19 cellular contexts compared by ENCODE assay signal in the genomic region with DNA sequence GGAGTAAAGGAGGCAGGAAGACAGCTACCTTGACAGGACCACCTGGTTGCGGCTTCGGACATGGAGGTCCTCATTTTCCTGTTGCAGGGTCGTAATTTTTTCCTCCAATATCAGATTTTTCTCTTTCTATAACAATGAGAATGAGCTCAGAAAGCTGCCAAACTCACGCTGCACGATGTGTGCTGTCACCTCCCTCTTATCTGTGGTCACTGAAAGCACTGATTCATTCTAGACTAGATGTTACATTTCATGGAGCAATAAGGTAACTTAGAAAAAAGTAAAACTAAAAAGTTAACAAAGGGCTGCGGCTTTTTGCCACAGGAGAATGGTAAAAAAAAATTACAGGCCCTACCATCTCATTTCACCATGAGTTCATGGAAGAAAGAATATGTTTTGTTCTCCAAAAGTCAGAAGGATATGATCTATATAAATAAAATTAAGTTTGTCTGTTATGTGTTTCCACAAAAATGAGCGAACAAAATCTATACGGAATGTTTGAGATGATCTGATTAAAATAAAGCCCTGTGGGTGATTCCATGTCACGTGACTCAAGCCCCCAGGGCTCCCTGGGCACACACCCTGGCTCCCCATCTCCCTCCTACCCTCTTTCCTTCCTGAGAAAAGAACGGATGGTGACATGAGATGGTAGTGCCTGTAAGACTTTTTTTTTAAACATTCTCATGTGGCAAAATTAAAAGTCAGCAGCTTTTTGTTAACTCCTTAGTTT. TPM values are rescaled to one million over a fixed set of nuclear protein-coding genes. Genes with fewer than 3 reads are reported as not detected.
DNase-seq lines count a peak whose midpoint lies in the region; ATAC-seq and TF ChIP-seq lines count a peak whose summit lies in the region.
"Had no signal": no experiment of that assay in that cellular context is flagged by ENCODE, and none has a peak within 500 bp of the region (broad histone marks: within the 10 kb centered on the region; RNA-seq: fewer than 3 reads in every experiment).

No MANE protein-coding gene starts in this region.

- peaks cover 16% of the 10 kb centered on the region for H3K4me1 ChIP-seq in PC-3 (ENCODE audit: insufficient read depth, low read length)
- H3K4me1 ChIP-seq: Caco-2 had no signal

- no peaks in the 10 kb centered on the region for H3K27me3 Mint-ChIP-seq in activated CD8-positive, alpha-beta T cell treated with anti-CD3 and anti-CD28 coated beads for 36 hours
- no peaks in the 10 kb centered on the region for H3K27me3 Mint-ChIP-seq in activated CD8-positive, alpha-beta T cell treated with anti-CD3 and anti-CD28 coated beads, Interleukin-2, amount 10 ng/mL, durations not matched to agents 7 days and 5 days (ENCODE audit: low read depth)
- H3K27me3 Mint-ChIP-seq: IgD-negative memory B cell had no signal

- no peaks in the 10 kb centered on the region for H3F3A ChIP-seq in PC-3 (ENCODE audit: low read length, unreplicated experiment)

- POLR2A ChIA-PET in activated CD8-positive, alpha-beta T cell treated with anti-CD3 and anti-CD28 coated beads for 36 hours (lab: Charles Lee): interaction anchor here (1.0 to 1.3 kb wide), 3 partner anchors 13 to 28 kb away, joined by 3 to 4 read pairs (median 4); no protein-coding TSS in a partner anchor
- POLR2A ChIA-PET in activated CD8-positive, alpha-beta T cell treated with anti-CD3 and anti-CD28 coated beads, Interleukin-2, amount 10 ng/mL, durations not matched to agents 7 days and 5 days (lab: Charles Lee): no interaction called here
- POLR2A ChIA-PET in PC-3 (lab: Charles Lee; ENCODE audit: unreplicated experiment): interaction anchor here (0.6 kb wide), 1 partner anchor 68 kb away, joined by 4 read pairs; no protein-coding TSS in a partner anchor

- H3K79me2 ChIP-seq in PC-3 (ENCODE audit: low read length): no peaks in the 10 kb centered on the region

- H3K4me3 Mint-ChIP-seq in activated CD8-positive, alpha-beta T cell treated with anti-CD3 and anti-CD28 coated beads for 36 hours: no peak overlapping the region
- H3K4me3 Mint-ChIP-seq in activated CD8-positive, alpha-beta T cell treated with anti-CD3 and anti-CD28 coated beads, Interleukin-2, amount 10 ng/mL, durations not matched to agents 7 days and 5 days: no peak overlapping the region
- H3K4me3 Mint-ChIP-seq in stimulated activated effector memory CD8-positive, alpha-beta T cell treated with anti-CD3 and anti-CD28 coated beads, Interleukin-12 subunit alpha, Interleukin-12 subunit beta, amount 100 ng/mL, for 72 hours: no peak overlapping the region
- H3K4me3 Mint-ChIP-seq: IgD-negative memory B cell had no signal

- H3K27ac Mint-ChIP-seq in activated CD8-positive, alpha-beta T cell treated with anti-CD3 and anti-CD28 coated beads for 36 hours: peak overlapping the region; percentile 18
- no peak overlapping the region for H3K27ac Mint-ChIP-seq in activated CD8-positive, alpha-beta T cell treated with anti-CD3 and anti-CD28 coated beads, Interleukin-2, amount 10 ng/mL, durations not matched to agents 7 days and 5 days
- peak overlapping the region; percentile 67 for H3K27ac Mint-ChIP-seq in stimulated activated effector memory CD8-positive, alpha-beta T cell treated with anti-CD3 and anti-CD28 coated beads, Interleukin-12 subunit alpha, Interleukin-12 subunit beta, amount 100 ng/mL, for 72 hours

- H4K20me1 ChIP-seq in PC-3 (ENCODE audit: low read length): no peaks in the 10 kb centered on the region

- DNase-seq in activated CD8-positive, alpha-beta T cell treated with anti-CD3 and anti-CD28 coated beads for 36 hours: no peak
- DNase-seq in activated CD8-positive, alpha-beta T cell treated with anti-CD3 and anti-CD28 coated beads, Interleukin-2, amount 10 ng/mL, durations not matched to agents 7 days and 5 days: no peak
- DNase-seq in PC-3 (no peak), epithelial cell of prostate (ENCODE audit: low read depth, low spot score) (no peak), NCI-H1105 treated with DMSO at 0.1 percent for 48 hours (lab: John Stamatoyannopoulos, UW) (no peak), T-helper 9 cell (no peak)
- DNase-seq in stimulated activated effector memory CD8-positive, alpha-beta T cell treated with anti-CD3 and anti-CD28 coated beads, Interleukin-12 subunit alpha, Interleukin-12 subunit beta, amount 100 ng/mL, for 72 hours (ENCODE audit: low spot score in 2 of 2): no peak
- DNase-seq: 8988T, C1 segment of cervical spinal cord, NCI-H1436 treated with DMSO at 0.1 percent for 48 hours, NCI-H2081, NCI-H2227 treated with DMSO at 0.1 percent for 48 hours, NCI-H524 treated with DMSO at 0.1 percent for 48 hours had no signal

- no peaks in the 10 kb centered on the region for H3K9me2 ChIP-seq in PC-3 (replicated peaks; ENCODE audit: low read length)

- ATAC-seq in activated CD8-positive, alpha-beta T cell treated with anti-CD3 and anti-CD28 coated beads for 36 hours: no peak
- no peak for ATAC-seq in activated CD8-positive, alpha-beta T cell treated with anti-CD3 and anti-CD28 coated beads, Interleukin-2, amount 10 ng/mL, durations not matched to agents 7 days and 5 days
- ATAC-seq in PC-3 (peak; percentile 48; the same call in 1 of the 2 replicates), HG03439 (IDR thresholded peaks at IDR 0.05; ENCODE audit: unreplicated experiment) (no peak)
- no peak for ATAC-seq in stimulated activated effector memory CD8-positive, alpha-beta T cell treated with anti-CD3 and anti-CD28 coated beads, Interleukin-12 subunit alpha, Interleukin-12 subunit beta, amount 100 ng/mL, for 72 hours
- ATAC-seq: HCT116 had no signal

- CTCF ChIA-PET in activated CD8-positive, alpha-beta T cell treated with anti-CD3 and anti-CD28 coated beads for 36 hours (lab: Charles Lee): interaction anchor here (1.1 to 3.0 kb wide), 8 partner anchors 8 to 69 kb away, joined by 3 to 17 read pairs (median 4); a partner anchor contains a TSS
- CTCF ChIA-PET in activated CD8-positive, alpha-beta T cell treated with anti-CD3 and anti-CD28 coated beads, Interleukin-2, amount 10 ng/mL, durations not matched to agents 7 days and 5 days (lab: Charles Lee): interaction anchor here (1.0 to 2.0 kb wide), 2 partner anchors 20 to 59 kb away, joined by 4 to 7 read pairs; no protein-coding TSS in a partner anchor
- CTCF ChIA-PET in PC-3 (lab: Charles Lee): interaction anchor here (0.6 kb wide), 1 partner anchor 339 kb away, joined by 3 read pairs; no protein-coding TSS in a partner anchor

- H3K4me3 ChIP-seq in PC-3 (ENCODE audit: low read length): no peak overlapping the region
- H3K4me3 ChIP-seq: GM23248 had no signal

- BruUV-seq in PC-3 (replicated peaks; lab: Mats Ljungman, UMichigan): no TSS peak

- peak overlapping the region; percentile 36 for H3K4me2 ChIP-seq in PC-3 (ENCODE audit: low read length)

- H3K27me3 ChIP-seq in PC-3 (ENCODE audit: low read length): no peaks in the 10 kb centered on the region

- H3K9ac ChIP-seq in PC-3 (ENCODE audit: low read length): peak overlapping the region; percentile 11; the same call in 1 of the 2 replicates
- H3K9ac ChIP-seq: GM23248 had no signal

- peak overlapping the region; percentile 69 for H3K27ac ChIP-seq in PC-3 (ENCODE audit: low read length)
- H3K27ac ChIP-seq in epithelial cell of prostate: peak overlapping the region; percentile 32
- H3K27ac ChIP-seq: GM23248, RWPE1 had no signal

- H3K4me1 Mint-ChIP-seq in activated CD8-positive, alpha-beta T cell treated with anti-CD3 and anti-CD28 coated beads for 36 hours (ENCODE audit: low read depth): peaks cover 5% of the 10 kb centered on the region
- peaks cover 4% of the 10 kb centered on the region for H3K4me1 Mint-ChIP-seq in activated CD8-positive, alpha-beta T cell treated with anti-CD3 and anti-CD28 coated beads, Interleukin-2, amount 10 ng/mL, durations not matched to agents 7 days and 5 days (ENCODE audit: low read depth)
- peaks cover 6% of the 10 kb centered on the region for H3K4me1 Mint-ChIP-seq in stimulated activated effector memory CD8-positive, alpha-beta T cell treated with anti-CD3 and anti-CD28 coated beads, Interleukin-12 subunit alpha, Interleukin-12 subunit beta, amount 100 ng/mL, for 72 hours

- H3K36me3 Mint-ChIP-seq in activated CD8-positive, alpha-beta T cell treated with anti-CD3 and anti-CD28 coated beads for 36 hours (ENCODE audit: low read depth): peaks cover 26% of the 10 kb centered on the region
- H3K36me3 Mint-ChIP-seq in activated CD8-positive, alpha-beta T cell treated with anti-CD3 and anti-CD28 coated beads, Interleukin-2, amount 10 ng/mL, durations not matched to agents 7 days and 5 days (ENCODE audit: low read depth): peaks cover 63% of the 10 kb centered on the region
- H3K36me3 Mint-ChIP-seq in stimulated activated effector memory CD8-positive, alpha-beta T cell treated with anti-CD3 and anti-CD28 coated beads, Interleukin-12 subunit alpha, Interleukin-12 subunit beta, amount 100 ng/mL, for 72 hours: peaks cover 73% of the 10 kb centered on the region

- no peak for TF ChIP-seq CTCF in activated CD8-positive, alpha-beta T cell treated with anti-CD3 and anti-CD28 coated beads for 36 hours (IDR thresholded peaks at IDR 0.05)
- no peak for TF ChIP-seq CTCF in PC-3 (conservative IDR thresholded peaks at IDR 0.05; ENCODE audit: low read depth, low read length)

- peaks cover 6% of the 10 kb centered on the region; the same call in 1 of the 2 replicates for H3K9me3 ChIP-seq in PC-3 (ENCODE audit: low read length)
- H3K9me3 ChIP-seq: Caco-2 had no signal

- H3K9me3 Mint-ChIP-seq in activated CD8-positive, alpha-beta T cell treated with anti-CD3 and anti-CD28 coated beads for 36 hours: peaks cover 7% of the 10 kb centered on the region
- peaks cover 9% of the 10 kb centered on the region for H3K9me3 Mint-ChIP-seq in activated CD8-positive, alpha-beta T cell treated with anti-CD3 and anti-CD28 coated beads, Interleukin-2, amount 10 ng/mL, durations not matched to agents 7 days and 5 days (ENCODE audit: insufficient read depth)
- peaks cover 5% of the 10 kb centered on the region for H3K9me3 Mint-ChIP-seq in stimulated activated effector memory CD8-positive, alpha-beta T cell treated with anti-CD3 and anti-CD28 coated beads, Interleukin-12 subunit alpha, Interleukin-12 subunit beta, amount 100 ng/mL, for 72 hours

- H2AFZ ChIP-seq in PC-3 (ENCODE audit: low read length): no peak overlapping the region
- H2AFZ ChIP-seq: GM23248 had no signal

- H3K36me3 ChIP-seq in PC-3 (ENCODE audit: low read depth, low read length): peaks cover 4% of the 10 kb centered on the region; the same call in 1 of the 2 replicates

- intact Hi-C loops in activated CD8-positive, alpha-beta T cell treated with anti-CD3 and anti-CD28 coated beads for 36 hours (cut with micrococcal nuclease): no loop called here
- intact Hi-C loops in PC-3 (cut with micrococcal nuclease): loop anchor here (1.0 kb wide), 1 partner anchor 39 kb away; no protein-coding TSS in a partner anchor

RNA-seq across cellular contexts. Expression of a gene that starts 26.9 kb away (rescaled TPM):
- 100 to 1,000 TPM; 328 to 336 TPM for total RNA-seq in activated CD8-positive, alpha-beta T cell treated with anti-CD3 and anti-CD28 coated beads for 36 hours
- total RNA-seq in activated CD8-positive, alpha-beta T cell treated with anti-CD3 and anti-CD28 coated beads, Interleukin-2, amount 10 ng/mL, durations not matched to agents 7 days and 5 days: 100 to 1,000 TPM; 481 to 495 TPM
- total RNA-seq in PC-3 (2014; rRNA removed): 122 and 131 TPM in 2 replicates

RNA-seq across cellular contexts. Expression of a gene that starts 39.4 kb away (rescaled TPM):
- total RNA-seq in activated CD8-positive, alpha-beta T cell treated with anti-CD3 and anti-CD28 coated beads for 36 hours: 10 to 100 TPM; 33.0 to 34.5 TPM
- 10 to 100 TPM; 87.6 to 92.7 TPM for total RNA-seq in activated CD8-positive, alpha-beta T cell treated with anti-CD3 and anti-CD28 coated beads, Interleukin-2, amount 10 ng/mL, durations not matched to agents 7 days and 5 days
- 19.2 and 26.4 TPM in 2 replicates for total RNA-seq in PC-3 (2014; rRNA removed)
